ENCODE assay signal across 9 cellular contexts in the genomic region with DNA sequence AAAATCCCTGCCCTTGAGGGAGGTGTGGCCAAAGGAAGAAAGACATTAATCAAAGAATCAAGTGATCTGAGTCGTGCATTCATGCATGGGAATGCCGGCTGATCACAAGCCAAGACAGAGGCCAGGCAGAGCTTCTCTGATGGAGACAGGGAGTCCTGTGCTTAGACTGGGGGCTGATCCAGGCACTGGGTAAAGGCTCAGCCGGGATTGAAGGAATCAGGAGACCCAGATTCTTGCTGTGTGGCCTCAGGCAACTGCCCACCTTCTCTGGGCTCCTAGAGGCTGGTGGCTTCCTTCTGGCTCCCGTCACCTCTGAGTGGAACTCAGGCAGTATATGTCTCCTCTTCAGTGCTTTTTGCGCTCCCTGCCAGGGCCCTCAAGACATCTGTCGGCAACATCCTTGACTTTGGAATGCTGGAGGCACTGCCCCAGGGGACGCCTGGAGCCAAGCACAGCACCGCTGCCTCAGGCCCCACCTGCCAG. TPM values are rescaled to one million over a fixed set of nuclear protein-coding genes. Genes with fewer than 3 reads are reported as not detected.
DNase-seq lines count a peak whose midpoint lies in the region; ATAC-seq, FAIRE-seq and TF ChIP-seq lines count a peak whose summit lies in the region.
"Had no signal": no experiment of that assay in that cellular context is flagged by ENCODE, and none has a peak within 500 bp of the region (broad histone marks: within the 10 kb centered on the region; RNA-seq: fewer than 3 reads in every experiment).

No MANE protein-coding gene starts in this region.

- H3K4me2 ChIP-seq in hepatocyte = peak overlapping the region; percentile 14

- intact Hi-C loops in spleen (cut with DNase I; ENCODE audit: low total_unique reads) = no loop called here

- H3K79me2 ChIP-seq in hepatocyte = peaks cover 97% of the 10 kb centered on the region

- H3K36me3 ChIP-seq in SK-N-MC (ENCODE audit: insufficient read depth, low read length) (no peaks in the 10 kb centered on the region), hepatocyte (replicated peaks; ENCODE audit: insufficient read depth, low read depth) (no peaks in the 10 kb centered on the region), spleen (no peaks in the 10 kb centered on the region)

- H3K4me1 ChIP-seq in hepatocyte (ENCODE audit: insufficient read depth) (peaks cover 62% of the 10 kb centered on the region), spleen (peaks cover 18 to 97% (median 83%) of the 10 kb centered on the region in 6 donors)

- H4K20me1 ChIP-seq in hepatocyte (ENCODE audit: insufficient read depth, poor library complexity, severe bottlenecking) = peaks cover 62% of the 10 kb centered on the region

- H3K27ac ChIP-seq in SK-N-MC = no peak overlapping the region
- peak overlapping the region; percentile 100 for H3K27ac ChIP-seq in hepatocyte
- peak overlapping the region in 6 of 8 donors; percentile 32 to 97 (median 64) for H3K27ac ChIP-seq in spleen

- no peaks in the 10 kb centered on the region for H3K9me2 ChIP-seq in hepatocyte (replicated peaks; ENCODE audit: insufficient read depth)

- H3K4me3 ChIP-seq in SK-N-MC = peak overlapping the region; percentile 37; the same call in 1 of the 2 replicates
- no peak overlapping the region for H3K4me3 ChIP-seq in hepatocyte
- no peak overlapping the region for H3K4me3 ChIP-seq in spleen

- DNase-seq in H54 (ENCODE audit: insufficient read length, low spot score) = peak; percentile 87
- no peak for DNase-seq in SK-N-MC (ENCODE audit: low read depth, low spot score)
- no peak for DNase-seq in hepatocyte (ENCODE audit: low spot score)
- no peak for DNase-seq in spleen
- DNase-seq in NCI-H774 (lab: John Stamatoyannopoulos, UW) = no peak
- DNase-seq in NCI-H1694 (lab: John Stamatoyannopoulos, UW) = no peak
- DNase-seq: RPMI8226 had no signal

- no peak overlapping the region for H2AFZ ChIP-seq in hepatocyte

- H3K27me3 ChIP-seq in hepatocyte (no peaks in the 10 kb centered on the region), spleen (replicated peaks in 1 of 7) (peaks cover 0 to 13% (median 0%) of the 10 kb centered on the region in 7 donors)

- no peak overlapping the region for H3K9ac ChIP-seq in SK-N-MC (ENCODE audit: insufficient read length)

- ATAC-seq in GM18909 (IDR thresholded peaks at IDR 0.05; ENCODE audit: poor library complexity, unreplicated experiment) (no peak), GM18498 (IDR thresholded peaks at IDR 0.05; ENCODE audit: unreplicated experiment) (no peak)

- TF ChIP-seq CTCF in hepatocyte (IDR thresholded peaks at IDR 0.05; ENCODE audit: poor library complexity) (no peak), spleen (IDR thresholded peaks at IDR 0.05 in 8 of 11, conservative IDR thresholded peaks at IDR 0.05 in 3 of 11) (no peak)

- FAIRE-seq in H54 (lab: Jason Lieb, UNC) = no peak

- H3K9me3 ChIP-seq in SK-N-MC (ENCODE audit: low read depth, low read length) (no peaks in the 10 kb centered on the region), hepatocyte (ENCODE audit: low read depth) (no peaks in the 10 kb centered on the region), spleen (no peaks in the 10 kb centered on the region)

- 55% methylated on average over 8 of the region's 8 CpGs for WGBS in hepatocyte (ENCODE audit: low lambda C conversion rate, missing lambda C conversion rate)
- 47 to 77% (median 71%) methylated on average over 8 of the region's 8 CpGs for WGBS in spleen, 5 donors

- TF ChIP-seq POLR2A in H54 (IDR thresholded peaks at IDR 0.05; ENCODE audit: low read depth, low read length) (no peak), spleen (IDR thresholded peaks at IDR 0.05) (no peak)

RNA-seq across cellular contexts. Expression of gene RAI1, which starts 17.7 kb away (rescaled TPM):
- total RNA-seq in hepatocyte (19.2 and 23.8 TPM in 2 replicates), spleen (10 to 100 TPM; 28.9 to 61.9 (median 40.3) TPM)
- polyA plus RNA-seq in hepatocyte (18.7 and 20.2 TPM in 2 replicates), spleen (10 to 100 TPM in 1 of 3 donors, 1 to 10 TPM in 2; 5.4 to 19.7 (median 6.1) TPM)
